1 cellular context compared by ENCODE assay signal in genomic region chr11:84580338-84580737, GRCh38.
TF ChIP-seq lines count a peak whose summit lies in the region.

No MANE protein-coding gene starts in this region.

TF ChIP-seq in WTC11, 78 proteins besides CTCF, POLR2A, EP300 and RAD21 (continued from another document):
- TF ChIP-seq PREB (CRISPR knock-in tag; IDR thresholded peaks at IDR 0.05; ENCODE audit: borderline replicate concordance): no peak
- TF ChIP-seq TP53 (CRISPR knock-in tag; IDR thresholded peaks at IDR 0.05): no peak
- no peak for TF ChIP-seq JAZF1 (CRISPR knock-in tag; IDR thresholded peaks at IDR 0.05)
- TF ChIP-seq TCF7 (CRISPR knock-in tag; IDR thresholded peaks at IDR 0.05; ENCODE audit: low read depth): no peak
- TF ChIP-seq GRHL2 (CRISPR knock-in tag; IDR thresholded peaks at IDR 0.05; ENCODE audit: insufficient replicate concordance, severe bottlenecking): no peak
TF ChIP-seq in WTC11: peak in this region for 0.
